1 cellular context compared by ENCODE assay signal in genomic region chr3:138833908-138834358, GRCh38.
TF ChIP-seq lines count a peak whose summit lies in the region.

No MANE protein-coding gene starts in this region.

TF ChIP-seq in HepG2, 621 proteins besides CTCF, POLR2A, EP300 and RAD21 (continued from another document):
- TF ChIP-seq POGK (CRISPR knock-in tag; conservative IDR thresholded peaks at IDR 0.05) (peak; percentile 37; the same call in 1 of the 2 replicates), FOXO4 (CRISPR knock-in tag; conservative IDR thresholded peaks at IDR 0.05) (0 out of 2 replicates have a peak, but pooled peaks have one; percentile 85), GLI4 (CRISPR knock-in tag; IDR thresholded peaks at IDR 0.05; ENCODE audit: borderline replicate concordance) (peak; percentile 79; the same call in 1 of the 2 replicates), PITX1 (CRISPR knock-in tag; IDR thresholded peaks at IDR 0.05) (peak; percentile 25; the same call in 1 of the 2 replicates), ZKSCAN1 (IDR thresholded peaks at IDR 0.05; ENCODE audit: low read length) (no peak), SOX6 (IDR thresholded peaks at IDR 0.05) (no peak), SOX6 (CRISPR knock-in tag; IDR thresholded peaks at IDR 0.05) (peak; percentile 29; the same call in 1 of the 2 replicates), NCOA1 (CRISPR knock-in tag; IDR thresholded peaks at IDR 0.05) (0 out of 2 replicates have a peak, but pooled peaks have one; percentile 62), MLLT10 (CRISPR knock-in tag; IDR thresholded peaks at IDR 0.05) (no peak), NFYB (CRISPR knock-in tag; IDR thresholded peaks at IDR 0.05) (no peak), ZNF841 (CRISPR knock-in tag; IDR thresholded peaks at IDR 0.05; ENCODE audit: borderline replicate concordance) (no peak), PRPF4 (IDR thresholded peaks at IDR 0.05; ENCODE audit: low read depth, low read length, poor library complexity, severe bottlenecking) (no peak), GATAD2A (CRISPR knock-in tag; IDR thresholded peaks at IDR 0.05) (no peak; the same call in 1 of the 2 replicates), REPIN1 (CRISPR knock-in tag; IDR thresholded peaks at IDR 0.05; ENCODE audit: borderline replicate concordance, low read depth) (peak; percentile 7; the same call in 1 of the 2 replicates), ZSCAN29 (CRISPR knock-in tag; conservative IDR thresholded peaks at IDR 0.05) (peak; percentile 100), ZNF572 (CRISPR knock-in tag; IDR thresholded peaks at IDR 0.05) (0 out of 2 replicates have a peak, but pooled peaks have one; percentile 29), KLF16 (CRISPR knock-in tag; IDR thresholded peaks at IDR 0.05) (0 out of 4 replicates have a peak, but pooled peaks of 1 of the 2 experiments have one; percentile 6), ZNF501 (CRISPR knock-in tag; IDR thresholded peaks at IDR 0.05) (peak; percentile 78), HIVEP1 (CRISPR knock-in tag; IDR thresholded peaks at IDR 0.05) (peak; percentile 67; the same call in 1 of the 2 replicates), ZBTB20 (CRISPR knock-in tag; IDR thresholded peaks at IDR 0.05; ENCODE audit: borderline replicate concordance, low read depth) (0 out of 2 replicates have a peak, but pooled peaks have one; percentile 55), CCAR2 (optimal IDR thresholded peaks at IDR 0.05; ENCODE audit: low read depth, low read length) (no peak), CEBPB (IDR thresholded peaks at IDR 0.05; ENCODE audit: borderline replicate concordance, low read depth, low read length) (peak; percentile 71; the same call in 1 of the 2 replicates), KDM4B (CRISPR knock-in tag; IDR thresholded peaks at IDR 0.05) (no peak), ZNF3 (CRISPR knock-in tag; IDR thresholded peaks at IDR 0.05) (peak; percentile 48; the same call in 1 of the 2 replicates), ZNF605 (CRISPR knock-in tag; IDR thresholded peaks at IDR 0.05) (peak; percentile 63), ZBTB42 (CRISPR knock-in tag; IDR thresholded peaks at IDR 0.05) (0 out of 2 replicates have a peak, but pooled peaks have one; percentile 10), ADNP (CRISPR knock-in tag; IDR thresholded peaks at IDR 0.05) (0 out of 2 replicates have a peak, but pooled peaks have one; percentile 9), FOXK1 (CRISPR knock-in tag; IDR thresholded peaks at IDR 0.05; ENCODE audit: borderline replicate concordance, low read depth) (0 out of 2 replicates have a peak, but pooled peaks have one; percentile 6), ZNF317 (CRISPR knock-in tag; IDR thresholded peaks at IDR 0.05) (peak; percentile 35; the same call in 1 of the 2 replicates)
- TF ChIP-seq, protein P1, sequence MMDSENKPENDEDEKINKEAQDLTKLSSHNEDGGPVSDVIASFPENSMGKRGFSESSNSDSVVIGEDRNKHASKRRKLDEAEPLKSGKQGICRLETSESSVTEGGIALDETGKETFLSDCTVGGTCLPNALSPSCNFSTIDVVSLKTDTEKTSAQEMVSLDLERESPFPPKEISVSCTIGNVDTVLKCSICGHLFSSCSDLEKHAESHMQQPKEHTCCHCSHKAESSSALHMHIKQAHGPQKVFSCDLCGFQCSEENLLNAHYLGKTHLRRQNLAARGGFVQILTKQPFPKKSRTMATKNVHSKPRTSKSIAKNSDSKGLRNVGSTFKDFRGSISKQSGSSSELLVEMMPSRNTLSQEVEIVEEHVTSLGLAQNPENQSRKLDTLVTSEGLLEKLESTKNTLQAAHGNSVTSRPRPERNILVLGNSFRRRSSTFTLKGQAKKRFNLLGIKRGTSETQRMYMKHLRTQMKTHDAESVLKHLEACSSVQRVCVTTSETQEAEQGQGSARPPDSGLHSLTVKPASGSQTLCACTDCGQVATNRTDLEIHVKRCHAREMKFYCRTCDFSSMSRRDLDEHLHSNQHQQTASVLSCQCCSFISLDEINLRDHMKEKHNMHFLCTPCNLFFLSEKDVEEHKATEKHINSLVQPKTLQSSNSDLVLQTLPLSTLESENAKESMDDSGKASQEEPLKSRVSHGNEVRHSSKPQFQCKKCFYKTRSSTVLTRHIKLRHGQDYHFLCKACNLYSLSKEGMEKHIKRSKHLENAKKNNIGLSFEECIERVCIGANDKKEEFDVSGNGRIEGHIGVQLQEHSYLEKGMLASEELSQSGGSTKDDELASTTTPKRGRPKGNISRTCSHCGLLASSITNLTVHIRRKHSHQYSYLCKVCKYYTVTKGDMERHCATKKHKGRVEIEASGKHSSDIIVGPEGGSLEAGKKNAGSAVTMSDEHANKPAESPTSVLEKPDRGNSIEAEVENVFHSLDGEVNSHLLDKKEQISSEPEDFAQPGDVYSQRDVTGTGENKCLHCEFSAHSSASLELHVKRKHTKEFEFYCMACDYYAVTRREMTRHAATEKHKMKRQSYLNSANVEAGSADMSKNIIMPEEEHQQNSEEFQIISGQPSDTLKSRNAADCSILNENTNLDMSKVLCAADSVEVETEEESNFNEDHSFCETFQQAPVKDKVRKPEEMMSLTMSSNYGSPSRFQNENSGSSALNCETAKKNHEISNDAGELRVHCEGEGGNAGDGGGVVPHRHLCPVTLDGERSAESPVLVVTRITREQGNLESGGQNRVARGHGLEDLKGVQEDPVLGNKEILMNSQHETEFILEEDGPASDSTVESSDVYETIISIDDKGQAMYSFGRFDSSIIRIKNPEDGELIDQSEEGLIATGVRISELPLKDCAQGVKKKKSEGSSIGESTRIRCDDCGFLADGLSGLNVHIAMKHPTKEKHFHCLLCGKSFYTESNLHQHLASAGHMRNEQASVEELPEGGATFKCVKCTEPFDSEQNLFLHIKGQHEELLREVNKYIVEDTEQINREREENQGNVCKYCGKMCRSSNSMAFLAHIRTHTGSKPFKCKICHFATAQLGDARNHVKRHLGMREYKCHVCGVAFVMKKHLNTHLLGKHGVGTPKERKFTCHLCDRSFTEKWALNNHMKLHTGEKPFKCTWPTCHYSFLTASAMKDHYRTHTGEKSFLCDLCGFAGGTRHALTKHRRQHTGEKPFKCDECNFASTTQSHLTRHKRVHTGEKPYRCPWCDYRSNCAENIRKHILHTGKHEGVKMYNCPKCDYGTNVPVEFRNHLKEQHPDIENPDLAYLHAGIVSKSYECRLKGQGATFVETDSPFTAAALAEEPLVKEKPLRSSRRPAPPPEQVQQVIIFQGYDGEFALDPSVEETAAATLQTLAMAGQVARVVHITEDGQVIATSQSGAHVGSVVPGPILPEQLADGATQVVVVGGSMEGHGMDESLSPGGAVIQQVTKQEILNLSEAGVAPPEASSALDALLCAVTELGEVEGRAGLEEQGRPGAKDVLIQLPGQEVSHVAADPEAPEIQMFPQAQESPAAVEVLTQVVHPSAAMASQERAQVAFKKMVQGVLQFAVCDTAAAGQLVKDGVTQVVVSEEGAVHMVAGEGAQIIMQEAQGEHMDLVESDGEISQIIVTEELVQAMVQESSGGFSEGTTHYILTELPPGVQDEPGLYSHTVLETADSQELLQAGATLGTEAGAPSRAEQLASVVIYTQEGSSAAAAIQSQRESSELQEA (CRISPR knock-in tag; IDR thresholded peaks at IDR 0.05; ENCODE audit: not compliant biosample characterization): peak; percentile 47
- TF ChIP-seq, protein P2, sequence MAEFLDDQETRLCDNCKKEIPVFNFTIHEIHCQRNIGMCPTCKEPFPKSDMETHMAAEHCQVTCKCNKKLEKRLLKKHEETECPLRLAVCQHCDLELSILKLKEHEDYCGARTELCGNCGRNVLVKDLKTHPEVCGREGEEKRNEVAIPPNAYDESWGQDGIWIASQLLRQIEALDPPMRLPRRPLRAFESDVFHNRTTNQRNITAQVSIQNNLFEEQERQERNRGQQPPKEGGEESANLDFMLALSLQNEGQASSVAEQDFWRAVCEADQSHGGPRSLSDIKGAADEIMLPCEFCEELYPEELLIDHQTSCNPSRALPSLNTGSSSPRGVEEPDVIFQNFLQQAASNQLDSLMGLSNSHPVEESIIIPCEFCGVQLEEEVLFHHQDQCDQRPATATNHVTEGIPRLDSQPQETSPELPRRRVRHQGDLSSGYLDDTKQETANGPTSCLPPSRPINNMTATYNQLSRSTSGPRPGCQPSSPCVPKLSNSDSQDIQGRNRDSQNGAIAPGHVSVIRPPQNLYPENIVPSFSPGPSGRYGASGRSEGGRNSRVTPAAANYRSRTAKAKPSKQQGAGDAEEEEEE (CRISPR knock-in tag; IDR thresholded peaks at IDR 0.05; ENCODE audit: borderline replicate concordance): no peak
- TF ChIP-seq, protein P3, sequence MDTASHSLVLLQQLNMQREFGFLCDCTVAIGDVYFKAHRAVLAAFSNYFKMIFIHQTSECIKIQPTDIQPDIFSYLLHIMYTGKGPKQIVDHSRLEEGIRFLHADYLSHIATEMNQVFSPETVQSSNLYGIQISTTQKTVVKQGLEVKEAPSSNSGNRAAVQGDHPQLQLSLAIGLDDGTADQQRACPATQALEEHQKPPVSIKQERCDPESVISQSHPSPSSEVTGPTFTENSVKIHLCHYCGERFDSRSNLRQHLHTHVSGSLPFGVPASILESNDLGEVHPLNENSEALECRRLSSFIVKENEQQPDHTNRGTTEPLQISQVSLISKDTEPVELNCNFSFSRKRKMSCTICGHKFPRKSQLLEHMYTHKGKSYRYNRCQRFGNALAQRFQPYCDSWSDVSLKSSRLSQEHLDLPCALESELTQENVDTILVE (CRISPR knock-in tag; IDR thresholded peaks at IDR 0.05): no peak
- TF ChIP-seq, protein P4, sequence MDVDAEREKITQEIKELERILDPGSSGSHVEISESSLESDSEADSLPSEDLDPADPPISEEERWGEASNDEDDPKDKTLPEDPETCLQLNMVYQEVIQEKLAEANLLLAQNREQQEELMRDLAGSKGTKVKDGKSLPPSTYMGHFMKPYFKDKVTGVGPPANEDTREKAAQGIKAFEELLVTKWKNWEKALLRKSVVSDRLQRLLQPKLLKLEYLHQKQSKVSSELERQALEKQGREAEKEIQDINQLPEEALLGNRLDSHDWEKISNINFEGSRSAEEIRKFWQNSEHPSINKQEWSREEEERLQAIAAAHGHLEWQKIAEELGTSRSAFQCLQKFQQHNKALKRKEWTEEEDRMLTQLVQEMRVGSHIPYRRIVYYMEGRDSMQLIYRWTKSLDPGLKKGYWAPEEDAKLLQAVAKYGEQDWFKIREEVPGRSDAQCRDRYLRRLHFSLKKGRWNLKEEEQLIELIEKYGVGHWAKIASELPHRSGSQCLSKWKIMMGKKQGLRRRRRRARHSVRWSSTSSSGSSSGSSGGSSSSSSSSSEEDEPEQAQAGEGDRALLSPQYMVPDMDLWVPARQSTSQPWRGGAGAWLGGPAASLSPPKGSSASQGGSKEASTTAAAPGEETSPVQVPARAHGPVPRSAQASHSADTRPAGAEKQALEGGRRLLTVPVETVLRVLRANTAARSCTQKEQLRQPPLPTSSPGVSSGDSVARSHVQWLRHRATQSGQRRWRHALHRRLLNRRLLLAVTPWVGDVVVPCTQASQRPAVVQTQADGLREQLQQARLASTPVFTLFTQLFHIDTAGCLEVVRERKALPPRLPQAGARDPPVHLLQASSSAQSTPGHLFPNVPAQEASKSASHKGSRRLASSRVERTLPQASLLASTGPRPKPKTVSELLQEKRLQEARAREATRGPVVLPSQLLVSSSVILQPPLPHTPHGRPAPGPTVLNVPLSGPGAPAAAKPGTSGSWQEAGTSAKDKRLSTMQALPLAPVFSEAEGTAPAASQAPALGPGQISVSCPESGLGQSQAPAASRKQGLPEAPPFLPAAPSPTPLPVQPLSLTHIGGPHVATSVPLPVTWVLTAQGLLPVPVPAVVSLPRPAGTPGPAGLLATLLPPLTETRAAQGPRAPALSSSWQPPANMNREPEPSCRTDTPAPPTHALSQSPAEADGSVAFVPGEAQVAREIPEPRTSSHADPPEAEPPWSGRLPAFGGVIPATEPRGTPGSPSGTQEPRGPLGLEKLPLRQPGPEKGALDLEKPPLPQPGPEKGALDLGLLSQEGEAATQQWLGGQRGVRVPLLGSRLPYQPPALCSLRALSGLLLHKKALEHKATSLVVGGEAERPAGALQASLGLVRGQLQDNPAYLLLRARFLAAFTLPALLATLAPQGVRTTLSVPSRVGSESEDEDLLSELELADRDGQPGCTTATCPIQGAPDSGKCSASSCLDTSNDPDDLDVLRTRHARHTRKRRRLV (CRISPR knock-in tag; IDR thresholded peaks at IDR 0.05): 0 out of 2 replicates have a peak, but pooled peaks have one; percentile 33
